In genomic region chr2:133641942-133642341, GRCh38 we compare ENCODE assay signal across 29 cellular contexts.
DNase-seq lines count a peak whose midpoint lies in the region; ATAC-seq, FAIRE-seq and TF ChIP-seq lines count a peak whose summit lies in the region.
"Had no signal": no experiment of that assay in that cellular context is flagged by ENCODE, and none has a peak within 500 bp of the region (broad histone marks: within the 10 kb centered on the region; RNA-seq: fewer than 3 reads in every experiment).

No MANE protein-coding gene starts in this region.

- H3K27ac ChIP-seq in mammary epithelial cell (ENCODE audit: insufficient read depth, low read depth, low read length): peak overlapping the region; percentile 45
- no peak overlapping the region for H3K27ac ChIP-seq in body of pancreas
- H3K27ac ChIP-seq: colonic mucosa, transverse colon had no signal

- intact Hi-C loops in mammary epithelial cell (cut with micrococcal nuclease): loop anchor here (1.0 to 10.0 kb wide), 10 partner anchors 55 to 1095 kb away; no protein-coding TSS in a partner anchor
- intact Hi-C loops in body of pancreas (cut with DNase I): no loop called here

- ATAC-seq in esophagus mucosa: no peak
- no peak for ATAC-seq in body of pancreas
- ATAC-seq: natural killer cell, Panc1 had no signal

- dilution Hi-C loops in mammary epithelial cell (cut with HindIII; ENCODE audit: low sequenced_read_pairs): no loop called here

- DNase-seq in NCI-H510A treated with DMSO at 0.1 percent for 48 hours (lab: John Stamatoyannopoulos, UW) (peak; percentile 26), NCI-H510A (lab: John Stamatoyannopoulos, UW) (no peak), mammary epithelial cell (no peak), inferior parietal cortex (ENCODE audit: extremely low spot score) (peak; percentile 54), urothelium cell line (ENCODE audit: low spot score) (no peak), DMS153 treated with DMSO at 0.1 percent for 48 hours (lab: John Stamatoyannopoulos, UW; ENCODE audit: unreplicated experiment) (no peak), body of pancreas (no peak)
- DNase-seq: 8988T; activated CD4-positive, alpha-beta memory T cell treated with anti-CD3 and anti-CD28 coated beads for 36 hours; activated CD4-positive, alpha-beta T cell treated with anti-CD3 and anti-CD28 coated beads for 1 hour; activated CD8-positive, alpha-beta memory T cell treated with anti-CD3 and anti-CD28 coated beads, Interleukin-2, amount 50 U/mL, for 4 hours; activated naive CD4-positive, alpha-beta T cell treated with Interleukin-2 at 50 U/mL for 16 hours; CD4-positive, alpha-beta T cell; effector memory CD4-positive, alpha-beta T cell; KG1; kidney; MG63; natural killer cell; NCI-H1105 treated with DMSO at 0.1 percent for 48 hours; NCI-H1930; NCI-H526 treated with DMSO at 0.1 percent for 48 hours; stimulated activated CD4-positive, alpha-beta T cell treated with anti-CD3 and anti-CD28 coated beads, Interleukin-4, amount 100 ng/mL, for 1 hour had no signal

- H3K79me2 ChIP-seq in mammary epithelial cell (ENCODE audit: insufficient read depth, low read length): peaks cover 34% of the 10 kb centered on the region

- H3K9me3 ChIP-seq in mammary epithelial cell (replicated peaks; ENCODE audit: insufficient read depth, low read length): no peaks in the 10 kb centered on the region
- no peaks in the 10 kb centered on the region for H3K9me3 ChIP-seq in body of pancreas
- H3K9me3 ChIP-seq: colonic mucosa, MG63, transverse colon had no signal

- H3K27me3 ChIP-seq in mammary epithelial cell (ENCODE audit: insufficient read depth, low read length) (no peaks in the 10 kb centered on the region), body of pancreas (no peaks in the 10 kb centered on the region)
- H3K27me3 ChIP-seq: colonic mucosa, MG63, transverse colon had no signal

- H2AFZ ChIP-seq in mammary epithelial cell (ENCODE audit: low read depth, low read length): peak overlapping the region; percentile 74

- no peaks in the 10 kb centered on the region for H4K20me1 ChIP-seq in mammary epithelial cell (ENCODE audit: insufficient read depth, low read length)

- in situ Hi-C loops in mammary epithelial cell (cut with MboI; ENCODE audit: low sequenced_read_pairs in 2 of 2): loop anchor here in 1 of 2 donors (10.0 kb wide), 1 partner anchor 77 kb away; the partner anchor contains the start of gene NCKAP5

- TF ChIP-seq CTCF in mammary epithelial cell (conservative IDR thresholded peaks at IDR 0.05 in 1 of 2, IDR thresholded peaks at IDR 0.05 in 1 of 2; ENCODE audit: extremely low read depth in 1 of 2, insufficient read depth in 1 of 2, low read depth in 1 of 2, low read length in 2 of 2): no peak
- TF ChIP-seq CTCF in body of pancreas (IDR thresholded peaks at IDR 0.05): no peak

- H3K4me2 ChIP-seq in mammary epithelial cell (ENCODE audit: insufficient read depth, low read depth, low read length): peak overlapping the region; percentile 71

- H3K4me1 ChIP-seq in mammary epithelial cell (ENCODE audit: insufficient read depth, low read length) (peaks cover 26% of the 10 kb centered on the region), body of pancreas (no peaks in the 10 kb centered on the region)
- H3K4me1 ChIP-seq: colonic mucosa had no signal

- no peak for FAIRE-seq in urothelium cell line (lab: Jason Lieb, UNC)
- FAIRE-seq: D721Med, GM19239, H54, kidney had no signal

- H3K36me3 ChIP-seq in mammary epithelial cell (ENCODE audit: insufficient read depth, low read length) (no peaks in the 10 kb centered on the region), body of pancreas (replicated peaks in 1 of 2; ENCODE audit: insufficient read depth in 1 of 2, low read depth in 2 of 2) (no peaks in the 10 kb centered on the region)
- H3K36me3 ChIP-seq: colonic mucosa, MG63, transverse colon had no signal

- WGBS in mammary epithelial cell (ENCODE audit: low coverage, missing lambda C conversion rate): 34% methylated on average over 3 of the region's 3 CpGs
- 63 to 75% methylated on average over 3 of the region's 3 CpGs for WGBS in body of pancreas, 2 donors

- no TSS peak for BruUV-seq in mammary epithelial cell (replicated peaks; lab: Mats Ljungman, UMichigan)

- TF ChIP-seq POLR2A in body of pancreas (IDR thresholded peaks at IDR 0.05): no peak

- H3K9ac ChIP-seq in mammary epithelial cell (ENCODE audit: insufficient read depth, low read length): no peak overlapping the region

- H3K4me3 ChIP-seq in mammary epithelial cell (replicated peaks in 1 of 3; ENCODE audit: insufficient read depth in 1 of 3, low read depth in 2 of 3, low read length in 3 of 3): no peak overlapping the region
- no peak overlapping the region for H3K4me3 ChIP-seq in body of pancreas
- H3K4me3 ChIP-seq: colonic mucosa, MG63, transverse colon had no signal

- CTCF ChIA-PET in mammary epithelial cell (lab: Charles Lee; ENCODE audit: low non-redundant PET): interaction anchor here (0.5 kb wide), 1 partner anchor 344 kb away, joined by 4 read pairs; no protein-coding TSS in a partner anchor

Comparison
In these comparisons a context has a peak if more than half of its experiments do, and no peak if none do; other contexts are left out.
1. DNase-seq: peak in NCI-H510A treated with DMSO at 0.1 percent for 48 hours (single experiment) and inferior parietal cortex (single experiment); none in NCI-H510A (single experiment), mammary epithelial cell (single experiment), urothelium cell line (single experiment), DMS153 treated with DMSO at 0.1 percent for 48 hours (single experiment) and body of pancreas (0 of 4).